In genomic region chr1:171160181-171160580, GRCh38 we compare ENCODE assay signal across 14 cellular contexts. TPM values are rescaled to one million over a fixed set of nuclear protein-coding genes. Genes with fewer than 3 reads are reported as not detected.
DNase-seq lines count a peak whose midpoint lies in the region; ATAC-seq, FAIRE-seq and TF ChIP-seq lines count a peak whose summit lies in the region.
"Had no signal": no experiment of that assay in that cellular context is flagged by ENCODE, and none has a peak within 500 bp of the region (broad histone marks: within the 10 kb centered on the region; RNA-seq: fewer than 3 reads in every experiment).

No MANE protein-coding gene starts in this region.

- H3K4ac ChIP-seq in H1 (replicated peaks; ENCODE audit: insufficient read length, low read depth, low read length), result no peak overlapping the region

- no peak overlapping the region for H2BK15ac ChIP-seq in H1 (ENCODE audit: low read length)

- TF ChIP-seq POLR2A in H1 (IDR thresholded peaks at IDR 0.05; ENCODE audit: control extremely low read depth in 1 of 2, low read depth in 2 of 2, low read length in 2 of 2), result no peak
- TF ChIP-seq POLR2A in erythroblast (IDR thresholded peaks at IDR 0.05; ENCODE audit: low read length), result no peak

- H3K4me3 ChIP-seq in H1 (ENCODE audit: extremely low read depth in 1 of 4, insufficient read depth in 2 of 4, low read depth in 3 of 4, low read length in 4 of 4), result no peak overlapping the region

- H3K18ac ChIP-seq in H1 (ENCODE audit: extremely low read depth, low read length), result no peak overlapping the region; the same call in 1 of the 2 replicates

- H4K8ac ChIP-seq in H1 (ENCODE audit: extremely low read depth, insufficient read depth, low read length), result no peak overlapping the region

- no peak overlapping the region for H2BK5ac ChIP-seq in H1 (ENCODE audit: low read depth, low read length)

- peak overlapping the region; percentile 71 for H3K27ac Mint-ChIP-seq in neural crest cell (ENCODE audit: unreplicated experiment)
- no peak overlapping the region for H3K27ac Mint-ChIP-seq in HFFc6

- H3K9ac ChIP-seq in H1 (replicated peaks in 1 of 4; ENCODE audit: extremely low read depth in 1 of 4, low read depth in 3 of 4, low read length in 3 of 4), result 0 out of 7 replicates have a peak overlapping the region, but pooled peaks of 1 of the 4 experiments have one; percentile 15

- POLR2A ChIA-PET in H1 (lab: Charles Lee; ENCODE audit: partially characterized antibody), result no interaction called here

- TF ChIP-seq CTCF in H1 (IDR thresholded peaks at IDR 0.05; ENCODE audit: control extremely low read depth in 1 of 3, insufficient read depth in 1 of 3, low read depth in 1 of 3, low read length in 3 of 3) (no peak), neural crest cell (conservative IDR thresholded peaks at IDR 0.05) (no peak), HFFc6 (IDR thresholded peaks at IDR 0.05) (no peak)

- H3K27me3 Mint-ChIP-seq in neural crest cell (ENCODE audit: low read depth) (no peaks in the 10 kb centered on the region), HFFc6 (ENCODE audit: insufficient read depth) (peaks cover 9% of the 10 kb centered on the region; the same call in 1 of the 2 replicates)

- H3K56ac ChIP-seq in H1 (replicated peaks; ENCODE audit: insufficient read length, low read depth, low read length), result no peak overlapping the region

- H4K91ac ChIP-seq in H1 (replicated peaks; ENCODE audit: insufficient read length, low read length), result no peak overlapping the region

- H4K20me1 ChIP-seq in H1 (replicated peaks in 1 of 2; ENCODE audit: control insufficient read depth in 1 of 2, insufficient read depth in 2 of 2, low read length in 2 of 2), result no peaks in the 10 kb centered on the region

- 0 out of 2 replicates have a peak overlapping the region, but pooled peaks have one; percentile 7 for H2AFZ ChIP-seq in H1 (ENCODE audit: low read length)

- no peaks in the 10 kb centered on the region for H3K79me2 ChIP-seq in H1 (ENCODE audit: control insufficient read depth in 1 of 2, insufficient read depth in 2 of 2, low read length in 2 of 2)

- CTCF ChIA-PET in H1 (lab: Charles Lee; ENCODE audit: partially characterized antibody), result no interaction called here

- no peaks in the 10 kb centered on the region for H3K79me1 ChIP-seq in H1 (ENCODE audit: low read depth, low read length)

- H3K36me3 ChIP-seq in H1 (ENCODE audit: control insufficient read depth in 2 of 4, insufficient read depth in 4 of 4, low read length in 3 of 4), result no peaks in the 10 kb centered on the region

- peaks cover 7% of the 10 kb centered on the region for H3K4me1 Mint-ChIP-seq in neural crest cell
- H3K4me1 Mint-ChIP-seq in HFFc6 (ENCODE audit: low read depth), result no peaks in the 10 kb centered on the region

- H3K9me3 Mint-ChIP-seq in neural crest cell (no peaks in the 10 kb centered on the region), HFFc6 (no peaks in the 10 kb centered on the region)

- H3K23me2 ChIP-seq in H1 (ENCODE audit: low read depth, low read length), result no peaks in the 10 kb centered on the region

- no peak for TF ChIP-seq RAD21 in H1 (IDR thresholded peaks at IDR 0.05 in 1 of 2, conservative IDR thresholded peaks at IDR 0.05 in 1 of 2; ENCODE audit: low read depth in 2 of 2, low read length in 2 of 2)

- no peak for TF ChIP-seq EP300 in H1 (IDR thresholded peaks at IDR 0.05; ENCODE audit: borderline replicate concordance in 1 of 2, low read depth in 2 of 2, low read length in 2 of 2)

- peak; percentile 83 for ATAC-seq in GM18511 (IDR thresholded peaks at IDR 0.05; ENCODE audit: unreplicated experiment)
- ATAC-seq in HG02943 (IDR thresholded peaks at IDR 0.05; ENCODE audit: low read depth, unreplicated experiment), result peak; percentile 88

- no peaks in the 10 kb centered on the region for H3K27me3 ChIP-seq in H1 (replicated peaks in 1 of 4; ENCODE audit: control insufficient read depth in 3 of 4, extremely low read depth in 1 of 4, insufficient read depth in 3 of 4, low read length in 3 of 4)

- no peak overlapping the region for H3K4me2 ChIP-seq in H1 (ENCODE audit: insufficient read depth in 1 of 2, low read depth in 2 of 2, low read length in 2 of 2)

- WGBS in H1 (ENCODE audit: extremely low coverage in 1 of 2, insufficient coverage in 1 of 2, insufficient read length in 1 of 2, insufficient replicate concordance in 2 of 2, low coverage in 1 of 2, low lambda C conversion rate in 2 of 2, missing lambda C conversion rate in 1 of 2), 2 experiments, result 79% methylated on average over 2 of the region's 2 CpGs; no CpG with 5 or more reads in 1 of the 2 experiments

- no peak overlapping the region for H3K14ac ChIP-seq in H1 (ENCODE audit: insufficient read length)

- peaks cover 0 to 2% (median 0%) of the 10 kb centered on the region in 4 experiments; a peak in 1 of 7 replicates for H3K4me1 ChIP-seq in H1 (replicated peaks in 1 of 4; ENCODE audit: control insufficient read depth in 3 of 4, insufficient read depth in 4 of 4, low read length in 3 of 4)

- no peak for FAIRE-seq in H1 (lab: Jason Lieb, UNC)

- no peak overlapping the region for H3K23ac ChIP-seq in H1 (ENCODE audit: insufficient read length)

- H2AK5ac ChIP-seq in H1 (ENCODE audit: low read depth, low read length), result no peak overlapping the region

- H3K9me3 ChIP-seq in H1 (ENCODE audit: insufficient read depth in 2 of 2, low read depth in 1 of 2, low read length in 1 of 2), result peaks cover 4 to 5% of the 10 kb centered on the region in 2 experiments; a peak in 1 of 4 replicates

- H4K5ac ChIP-seq in H1 (ENCODE audit: insufficient read length, low read depth, low read length), result no peak overlapping the region

- H3K36me3 Mint-ChIP-seq in neural crest cell (ENCODE audit: low read depth), result no peaks in the 10 kb centered on the region
- H3K36me3 Mint-ChIP-seq in HFFc6 (ENCODE audit: low read depth), result no peaks in the 10 kb centered on the region

- DNase-seq in H1 (ENCODE audit: low read depth in 1 of 2, low spot score in 2 of 2), result no peak
- DNase-seq in neural crest cell (ENCODE audit: low read depth, low spot score), result no peak
- DNase-seq in T1000 (lab: John Stamatoyannopoulos, UW), result no peak
- DNase-seq in DMS79 (lab: John Stamatoyannopoulos, UW), result no peak
- DNase-seq in erythroblast (lab: John Stamatoyannopoulos, UW), result no peak
- no peak for DNase-seq in HFFc6
- DNase-seq: activated naive CD4-positive, alpha-beta T cell; central memory CD4-positive, alpha-beta T cell; DND-41; midbrain; NCI-H524; stimulated activated naive CD4-positive, alpha-beta T cell treated with Interleukin-2 at 50 U/mL for 16 hours had no signal

- H3K4me3 Mint-ChIP-seq in neural crest cell (no peak overlapping the region), HFFc6 (no peak overlapping the region)

- no peak overlapping the region for H2BK20ac ChIP-seq in H1 (ENCODE audit: low read length)

- H2BK12ac ChIP-seq in H1 (ENCODE audit: low read depth, low read length), result no peak overlapping the region

- H3K27ac ChIP-seq in H1 (ENCODE audit: low read depth, low read length), result no peak overlapping the region

- H2BK120ac ChIP-seq in H1 (replicated peaks; ENCODE audit: low read depth, low read length), result no peak overlapping the region

TF ChIP-seq in H1, 55 proteins besides CTCF, POLR2A, EP300 and RAD21 (continues in another document):
- TF ChIP-seq SP2 (IDR thresholded peaks at IDR 0.05; ENCODE audit: low read length), result no peak
- TF ChIP-seq CTBP2 (IDR thresholded peaks at IDR 0.05; ENCODE audit: borderline replicate concordance, insufficient read depth, insufficient read length, low read length), result no peak
- TF ChIP-seq YY1 (IDR thresholded peaks at IDR 0.05; ENCODE audit: low read depth, low read length), result no peak
- TF ChIP-seq CEBPB (IDR thresholded peaks at IDR 0.05; ENCODE audit: low read depth, low read length), result no peak

RNA-seq across cellular contexts. Expression of gene FMO2, which starts 24.9 kb away (rescaled TPM):
- total RNA-seq in H1 (2021; fragmentation: NEBNext Ultra II Directional; extraction: Animal tissue kit (Norgen Biotek cat#: 25700)), result not detected in 2 replicates
- polyA plus RNA-seq in H1 (2011; rRNA removed), result not detected in 2 replicates
- polyA plus RNA-seq in H1 (2011; cell fraction: cytosol; rRNA removed), result not detected
- not detected for polyA plus RNA-seq in H1 (2011; cell fraction: nucleus; rRNA removed)
- polyA plus RNA-seq in H1 (2012, experiment 1 of 2), result not detected in 4 replicates
- not detected for polyA plus RNA-seq in H1 (2012, experiment 2 of 2)
- 0.10 TPM for polyA plus RNA-seq in H1 (2013, experiment 1 of 2)
- 0.04 TPM for polyA plus RNA-seq in H1 (2013, experiment 2 of 2)
- polyA minus RNA-seq in H1 (2011; rRNA and poly(A)+ RNA removed), result 0.15 TPM in 1 of 2 replicates, not detected in the other
- not detected for polyA minus RNA-seq in H1 (2011; cell fraction: cytosol; rRNA and poly(A)+ RNA removed)
- polyA minus RNA-seq in H1 (2011; cell fraction: nucleus; rRNA and poly(A)+ RNA removed), result 0.80 TPM
- not detected in 2 replicates for total RNA-seq in neural crest cell
- total RNA-seq in HFFc6 (2021; fragmentation: NEBNext Ultra II Directional; extraction: Animal tissue kit (Norgen Biotek cat#: 25700)), result not detected
